8 cellular contexts compared by ENCODE assay signal in the genomic region with DNA sequence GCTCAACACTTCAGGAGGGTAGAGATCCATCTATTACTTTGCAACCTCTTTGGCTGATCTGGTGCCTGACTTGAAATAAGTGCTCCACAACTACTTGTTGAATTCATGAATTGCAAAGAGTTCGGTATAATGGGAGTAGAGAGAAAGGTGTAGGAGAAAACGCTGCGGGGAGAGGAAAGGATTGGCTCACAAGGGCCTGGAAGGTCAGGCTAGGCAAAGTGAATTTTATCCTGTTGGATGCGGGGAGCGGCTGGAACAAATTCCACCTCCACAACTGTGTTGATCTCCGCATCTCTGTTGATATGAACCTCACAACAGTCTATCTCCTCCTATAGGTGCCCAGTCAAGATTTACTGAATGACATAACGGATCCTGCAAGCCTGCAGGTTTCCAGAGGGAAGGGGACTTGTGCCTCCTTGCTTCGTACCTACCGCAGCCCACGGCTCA. TPM values are rescaled to one million over a fixed set of nuclear protein-coding genes. Genes with fewer than 3 reads are reported as not detected.
DNase-seq lines count a peak whose midpoint lies in the region; ATAC-seq and TF ChIP-seq lines count a peak whose summit lies in the region.

No MANE protein-coding gene starts in this region.

- no peaks in the 10 kb centered on the region for H3K9me3 ChIP-seq in effector memory CD4-positive, alpha-beta T cell (ENCODE audit: control insufficient read depth, low read length)

- peak overlapping the region; percentile 83 for H3K27ac ChIP-seq in effector memory CD4-positive, alpha-beta T cell (ENCODE audit: insufficient read depth, low read length, poor library complexity, severe bottlenecking)

- H3K27me3 ChIP-seq in effector memory CD4-positive, alpha-beta T cell (replicated peaks; ENCODE audit: control insufficient read depth, insufficient read depth, low read length, poor library complexity, severe bottlenecking) = no peaks in the 10 kb centered on the region

- peak overlapping the region; percentile 85 to 100 (median 98) for H3K4me3 Mint-ChIP-seq in naive thymus-derived CD8-positive, alpha-beta T cell

- H3K36me3 ChIP-seq in effector memory CD4-positive, alpha-beta T cell (ENCODE audit: control insufficient read depth, insufficient read depth, low read length) = peaks cover 5% of the 10 kb centered on the region

- peak overlapping the region; percentile 61 to 98 (median 92) for H3K27ac Mint-ChIP-seq in naive thymus-derived CD8-positive, alpha-beta T cell

- H3K4me1 ChIP-seq in effector memory CD4-positive, alpha-beta T cell (ENCODE audit: control insufficient read depth, insufficient read depth, low read length, poor library complexity, severe bottlenecking) = peaks cover 16% of the 10 kb centered on the region

- H3K36me3 Mint-ChIP-seq in naive thymus-derived CD8-positive, alpha-beta T cell = peaks cover 0 to 23% (median 10%) of the 10 kb centered on the region in 3 donors

- TF ChIP-seq CTCF in GM12875 (IDR thresholded peaks at IDR 0.05; ENCODE audit: borderline replicate concordance, insufficient read depth, low read depth, low read length) = no peak

- ATAC-seq in naive thymus-derived CD8-positive, alpha-beta T cell = peak in 1 of 2 donors; percentile 1
- no peak for ATAC-seq in GM18511 (IDR thresholded peaks at IDR 0.05; ENCODE audit: unreplicated experiment)
- no peak for ATAC-seq in HG03108 (IDR thresholded peaks at IDR 0.05; ENCODE audit: unreplicated experiment)
- no peak for ATAC-seq in HG03175 (IDR thresholded peaks at IDR 0.05; ENCODE audit: unreplicated experiment)

- H3K4me1 Mint-ChIP-seq in naive thymus-derived CD8-positive, alpha-beta T cell = peaks cover 30 to 65% (median 55%) of the 10 kb centered on the region in 4 donors

- no peaks in the 10 kb centered on the region for H3K27me3 Mint-ChIP-seq in naive thymus-derived CD8-positive, alpha-beta T cell

- H3K9me3 Mint-ChIP-seq in naive thymus-derived CD8-positive, alpha-beta T cell = no peaks in the 10 kb centered on the region

- peak overlapping the region; percentile 85 for H3K4me3 ChIP-seq in GM12875 (ENCODE audit: low read depth, low read length)
- peak overlapping the region; percentile 96 for H3K4me3 ChIP-seq in effector memory CD4-positive, alpha-beta T cell (ENCODE audit: insufficient read depth, low read depth, low read length, poor library complexity, severe bottlenecking)

- POLR2A ChIA-PET in naive thymus-derived CD8-positive, alpha-beta T cell (lab: Charles Lee) = interaction anchor here (0.9 kb wide), 1 partner anchor 32 kb away, joined by 3 read pairs; no protein-coding TSS in a partner anchor

- DNase-seq in NAMALWA (ENCODE audit: low spot score) (peak; percentile 31), NCI-H1092 (lab: John Stamatoyannopoulos, UW) (no peak)
- no peak for DNase-seq in effector memory CD4-positive, alpha-beta T cell
- peak in 2 of 10 donors; percentile 2 to 12 for DNase-seq in naive thymus-derived CD8-positive, alpha-beta T cell

RNA-seq across cellular contexts. Expression of a gene that starts 0.7 kb away (rescaled TPM):
- 1 to 10 TPM; 7.8 to 8.6 TPM for total RNA-seq in naive thymus-derived CD8-positive, alpha-beta T cell
- polyA plus RNA-seq in naive thymus-derived CD8-positive, alpha-beta T cell = 1 to 10 TPM in 1 of 3 donors, under 1 TPM in 2; 0.32 to 1.2 (median 0.43) TPM

RNA-seq across cellular contexts. Expression of a gene that starts 33.5 kb away (rescaled TPM):
- total RNA-seq in naive thymus-derived CD8-positive, alpha-beta T cell = 10 to 100 TPM; 93.5 to 99.9 TPM
- polyA plus RNA-seq in naive thymus-derived CD8-positive, alpha-beta T cell = 10 to 100 TPM; 17.1 to 31.9 (median 19.7) TPM

RNA-seq across cellular contexts. Expression of a gene that starts 43.8 kb away (rescaled TPM):
- 10 to 100 TPM; 53.5 to 56.7 TPM for total RNA-seq in naive thymus-derived CD8-positive, alpha-beta T cell
- 10 to 100 TPM in 1 of 3 donors, 1 to 10 TPM in 2; 1.5 to 15.4 (median 2.8) TPM for polyA plus RNA-seq in naive thymus-derived CD8-positive, alpha-beta T cell
